Comparison of ENCODE assay signal across 3 cellular contexts in genomic region chrX:150906694-150907093, GRCh38.
"Had no signal": no experiment of that assay in that cellular context is flagged by ENCODE, and none has a peak within 500 bp of the region (broad histone marks: within the 10 kb centered on the region; RNA-seq: fewer than 3 reads in every experiment).

No MANE protein-coding gene starts in this region.

- DNase-seq: GDM1, GF-D8 had no signal

- H3K4me3 ChIP-seq: GM12878 had no signal

- ATAC-seq: GM12878 had no signal
